In genomic region chr12:98511806-98512205, GRCh38 we compare ENCODE assay signal across 7 cellular contexts. TPM values are rescaled to one million over a fixed set of nuclear protein-coding genes. Genes with fewer than 3 reads are reported as not detected.
A peak's percentile ranks its signal among the peaks of the same experiment; 100 is the strongest.
DNase-seq lines count a peak whose midpoint lies in the region; ATAC-seq and TF ChIP-seq lines count a peak whose summit lies in the region.
"Not testable (repeated sequence)": the region's sequence is repeated elsewhere in the genome, so short reads cannot be mapped to it uniquely, and the experiment has no call there.

No MANE protein-coding gene starts in this region.

- H3K4me1 ChIP-seq in Caco-2 (peaks cover 27% of the 10 kb centered on the region), right atrium auricular region (peaks cover 0 to 18% of the 10 kb centered on the region in 2 donors)
- H3K4me1 ChIP-seq in HEK293 (ENCODE audit: control insufficient read depth, insufficient read depth, low read length), result not testable (repeated sequence)

- H3K27me3 ChIP-seq in Caco-2 (replicated peaks; ENCODE audit: control insufficient read depth, insufficient read depth, low read length); right atrium auricular region: not testable (repeated sequence)

- H3K36me3 ChIP-seq in Caco-2 (ENCODE audit: control insufficient read depth, insufficient read depth, low read length); HEK293 (ENCODE audit: control insufficient read depth in 2 of 2, insufficient read depth in 1 of 2, low read length in 2 of 2); right atrium auricular region: not testable (repeated sequence)

- not testable (repeated sequence) for TF ChIP-seq CTCF in Caco-2 (IDR thresholded peaks at IDR 0.05; ENCODE audit: insufficient read depth in 1 of 2, low read depth in 1 of 2, low read length in 1 of 2, severe bottlenecking in 1 of 2, unreplicated experiment in 1 of 2); HEK293 (tag by site-specific recombination; IDR thresholded peaks at IDR 0.05); right atrium auricular region (IDR thresholded peaks at IDR 0.05); mesothelial cell of epicardium (IDR thresholded peaks at IDR 0.05; ENCODE audit: unreplicated experiment)

- ATAC-seq in stimulated activated naive B cell treated with anti-CD40 and anti-IgM and Interleukin-4, amounts not matched to agents 10 μg/mL and 1 μg/mL and 100 μg/mL, for 72 hours (replicated peaks), result not testable (repeated sequence)

- BruUV-seq in Caco-2 (replicated peaks; lab: Mats Ljungman, UMichigan), result not testable (repeated sequence)

- not testable (repeated sequence) for H3K9me3 ChIP-seq in Caco-2; HEK293 (ENCODE audit: control insufficient read depth, insufficient read depth, low read depth, low read length); right atrium auricular region

- H3K27ac ChIP-seq in HEK293 (ENCODE audit: extremely low read depth, low read depth, low read length); right atrium auricular region: not testable (repeated sequence)

- CTCF ChIA-PET in Caco-2 (lab: Charles Lee); HEK293 (lab: Yijun Ruan, JAX): not testable (repeated sequence)
- CTCF ChIA-PET in activated CD4-positive, alpha-beta memory T cell treated with anti-CD3 and anti-CD28 coated beads for 36 hours (lab: Charles Lee), result interaction anchor here (1.1 to 8.3 kb wide), 2 partner anchors 20 to 21 kb away, joined by 4 to 89 read pairs; no protein-coding TSS in a partner anchor

- POLR2A ChIA-PET in Caco-2 (lab: Charles Lee), result not testable (repeated sequence)
- POLR2A ChIA-PET in HEK293 (lab: Yijun Ruan, JAX), result interaction anchor here (0.7 to 1.5 kb wide), 3 partner anchors 72 to 1663 kb away, joined by 3 to 6 read pairs (median 5); no protein-coding TSS in a partner anchor
- POLR2A ChIA-PET in activated CD4-positive, alpha-beta memory T cell treated with anti-CD3 and anti-CD28 coated beads for 36 hours (lab: Charles Lee), result interaction anchor here (0.7 kb wide), 1 partner anchor 111 kb away, joined by 5 read pairs; no protein-coding TSS in a partner anchor

- not testable (repeated sequence) for H3K27me3 Mint-ChIP-seq in Caco-2 (ENCODE audit: insufficient read depth, unreplicated experiment); activated CD4-positive, alpha-beta memory T cell treated with anti-CD3 and anti-CD28 coated beads for 36 hours; activated naive CD4-positive, alpha-beta T cell treated with anti-CD3 and anti-CD28 coated beads, Interleukin-2, amount 50 U/mL, for 24 hours; mesothelial cell of epicardium (ENCODE audit: low read depth); stimulated activated naive B cell treated with anti-CD40 and anti-IgM and Interleukin-4, amounts not matched to agents 10 μg/mL and 1 μg/mL and 100 μg/mL, for 72 hours

- not testable (repeated sequence) for H3K9me3 Mint-ChIP-seq in Caco-2 (ENCODE audit: unreplicated experiment); activated CD4-positive, alpha-beta memory T cell treated with anti-CD3 and anti-CD28 coated beads for 36 hours; activated naive CD4-positive, alpha-beta T cell treated with anti-CD3 and anti-CD28 coated beads, Interleukin-2, amount 50 U/mL, for 24 hours; mesothelial cell of epicardium; stimulated activated naive B cell treated with anti-CD40 and anti-IgM and Interleukin-4, amounts not matched to agents 10 μg/mL and 1 μg/mL and 100 μg/mL, for 72 hours

- H3K4me1 Mint-ChIP-seq in Caco-2 (ENCODE audit: low read depth, unreplicated experiment), result peaks cover 15% of the 10 kb centered on the region
- peaks cover 15% of the 10 kb centered on the region for H3K4me1 Mint-ChIP-seq in activated CD4-positive, alpha-beta memory T cell treated with anti-CD3 and anti-CD28 coated beads for 36 hours (ENCODE audit: low read depth)
- H3K4me1 Mint-ChIP-seq in activated naive CD4-positive, alpha-beta T cell treated with anti-CD3 and anti-CD28 coated beads, Interleukin-2, amount 50 U/mL, for 24 hours, result peaks cover 20% of the 10 kb centered on the region
- H3K4me1 Mint-ChIP-seq in mesothelial cell of epicardium, result peaks cover 25% of the 10 kb centered on the region
- peaks cover 10 to 22% of the 10 kb centered on the region in 2 donors for H3K4me1 Mint-ChIP-seq in stimulated activated naive B cell treated with anti-CD40 and anti-IgM and Interleukin-4, amounts not matched to agents 10 μg/mL and 1 μg/mL and 100 μg/mL, for 72 hours

- H3K36me3 Mint-ChIP-seq in Caco-2 (ENCODE audit: insufficient read depth, unreplicated experiment), result peaks cover 41% of the 10 kb centered on the region
- H3K36me3 Mint-ChIP-seq in activated CD4-positive, alpha-beta memory T cell treated with anti-CD3 and anti-CD28 coated beads for 36 hours, result peaks cover 16% of the 10 kb centered on the region
- H3K36me3 Mint-ChIP-seq in activated naive CD4-positive, alpha-beta T cell treated with anti-CD3 and anti-CD28 coated beads, Interleukin-2, amount 50 U/mL, for 24 hours; mesothelial cell of epicardium: not testable (repeated sequence)
- H3K36me3 Mint-ChIP-seq in stimulated activated naive B cell treated with anti-CD40 and anti-IgM and Interleukin-4, amounts not matched to agents 10 μg/mL and 1 μg/mL and 100 μg/mL, for 72 hours, result peaks cover 9 to 18% of the 10 kb centered on the region in 2 donors

- H3K27ac Mint-ChIP-seq in Caco-2 (ENCODE audit: unreplicated experiment) (peak overlapping the region; percentile 35), mesothelial cell of epicardium (peak overlapping the region; percentile 12)
- peak overlapping the region; percentile 18 for H3K27ac Mint-ChIP-seq in activated CD4-positive, alpha-beta memory T cell treated with anti-CD3 and anti-CD28 coated beads for 36 hours
- peak overlapping the region; percentile 30 for H3K27ac Mint-ChIP-seq in activated naive CD4-positive, alpha-beta T cell treated with anti-CD3 and anti-CD28 coated beads, Interleukin-2, amount 50 U/mL, for 24 hours
- peak overlapping the region; percentile 65 for H3K27ac Mint-ChIP-seq in stimulated activated naive B cell treated with anti-CD40 and anti-IgM and Interleukin-4, amounts not matched to agents 10 μg/mL and 1 μg/mL and 100 μg/mL, for 72 hours

- not testable (repeated sequence) for DNase-seq in Caco-2; activated CD4-positive, alpha-beta memory T cell treated with anti-CD3 and anti-CD28 coated beads for 36 hours; mesothelial cell of epicardium (ENCODE audit: low spot score in 2 of 2, unreplicated experiment in 2 of 2); stimulated activated naive B cell treated with anti-CD40 and anti-IgM and Interleukin-4, amounts not matched to agents 10 μg/mL and 1 μg/mL and 100 μg/mL, for 72 hours
- DNase-seq in right atrium auricular region (ENCODE audit: low spot score), result peak; percentile 2

- intact Hi-C loops in Caco-2 (cut with micrococcal nuclease; ENCODE audit: unreplicated experiment); activated CD4-positive, alpha-beta memory T cell treated with anti-CD3 and anti-CD28 coated beads for 36 hours (cut with micrococcal nuclease): not testable (repeated sequence)

- H3K4me3 Mint-ChIP-seq in Caco-2 (ENCODE audit: unreplicated experiment); activated CD4-positive, alpha-beta memory T cell treated with anti-CD3 and anti-CD28 coated beads for 36 hours; activated naive CD4-positive, alpha-beta T cell treated with anti-CD3 and anti-CD28 coated beads, Interleukin-2, amount 50 U/mL, for 24 hours; mesothelial cell of epicardium; stimulated activated naive B cell treated with anti-CD40 and anti-IgM and Interleukin-4, amounts not matched to agents 10 μg/mL and 1 μg/mL and 100 μg/mL, for 72 hours: not testable (repeated sequence)

- not testable (repeated sequence) for H3K4me3 ChIP-seq in Caco-2 (ENCODE audit: low read depth, low read length); HEK293 (ENCODE audit: low read depth, low read length); right atrium auricular region

TF ChIP-seq in HEK293, 187 proteins besides CTCF, POLR2A, EP300 and RAD21:
- peak; percentile 56; the same call in 1 of the 2 replicates for TF ChIP-seq ZNF362 (tag by site-specific recombination; IDR thresholded peaks at IDR 0.05)

RNA-seq across cellular contexts. Expression of gene TMPO, which starts 3.6 kb away (rescaled TPM):
- total RNA-seq in Caco-2 (2022), result 203 and 212 TPM in 2 replicates
- 100 to 1,000 TPM; 371 to 375 TPM for total RNA-seq in activated CD4-positive, alpha-beta memory T cell treated with anti-CD3 and anti-CD28 coated beads for 36 hours
- 10 to 100 TPM; 29.2 to 34.0 TPM for total RNA-seq in right atrium auricular region
- 122 to 144 TPM (median 135 TPM) in 3 replicates for total RNA-seq in mesothelial cell of epicardium

Comparison
In these comparisons a context has a peak if more than half of its experiments do, and no peak if none do; other contexts are left out.
1. H3K27ac Mint-ChIP-seq: peak in every context shown above with its lines; median percentile 65 in stimulated activated naive B cell treated with anti-CD40 and anti-IgM and Interleukin-4, amounts not matched to agents 10 μg/mL and 1 μg/mL and 100 μg/mL, for 72 hours; 35 in Caco-2; 30 in activated naive CD4-positive, alpha-beta T cell treated with anti-CD3 and anti-CD28 coated beads, Interleukin-2, amount 50 U/mL, for 24 hours; 18 in activated CD4-positive, alpha-beta memory T cell treated with anti-CD3 and anti-CD28 coated beads for 36 hours; 12 in mesothelial cell of epicardium.